8 cellular contexts compared by ENCODE assay signal in genomic region chr15:92809064-92809879, GRCh38.
A peak's percentile ranks its signal among the peaks of the same experiment; 100 is the strongest.
DNase-seq lines count a peak whose midpoint lies in the region; ATAC-seq, FAIRE-seq and TF ChIP-seq lines count a peak whose summit lies in the region.

No MANE protein-coding gene starts in this region.

- peak; percentile 92 for TF ChIP-seq POLR2A in GM12892 (IDR thresholded peaks at IDR 0.05; ENCODE audit: low read depth, low read length)

- H3K36me3 ChIP-seq in heart right ventricle (no peaks in the 10 kb centered on the region), upper lobe of right lung (no peaks in the 10 kb centered on the region)

- DNase-seq in GM12892 (ENCODE audit: insufficient read length), result peak; percentile 93
- peak; percentile 99 for DNase-seq in NCI-H1417 treated with DMSO at 0.1 percent for 48 hours (lab: John Stamatoyannopoulos, UW)
- DNase-seq in SW 1271 (lab: John Stamatoyannopoulos, UW), result peak; percentile 88 to 98
- peak; percentile 98 to 100 for DNase-seq in heart right ventricle
- DNase-seq in posterior vena cava (ENCODE audit: low spot score), result peak; percentile 100
- peak; percentile 100 for DNase-seq in upper lobe of right lung

- peaks cover 0 to 65% (median 28%) of the 10 kb centered on the region in 9 donors for H3K4me1 ChIP-seq in heart right ventricle
- H3K4me1 ChIP-seq in upper lobe of right lung, result peaks cover 44% of the 10 kb centered on the region

- intact Hi-C loops in heart right ventricle (cut with DNase I), result loop anchor here in 8 of 10 donors (1.0 to 10.0 kb wide), 15 partner anchors 11 to 206 kb away; partner anchors contain the start of gene CHD2 (in 3 of the 8)
- intact Hi-C loops in posterior vena cava (cut with DNase I), result loop anchor here (5.0 to 10.0 kb wide), 4 partner anchors 73 to 216 kb away; partner anchors contain the start of gene CHD2 (in 2 of the 2)
- intact Hi-C loops in upper lobe of right lung (cut with DNase I), result loop anchor here (10.0 kb wide), 1 partner anchor 106 kb away; no protein-coding TSS in a partner anchor

- peaks cover 0 to 3% (median 0%) of the 10 kb centered on the region in 11 donors for H3K9me3 ChIP-seq in heart right ventricle
- H3K9me3 ChIP-seq in upper lobe of right lung, result no peaks in the 10 kb centered on the region

- H3K4me3 ChIP-seq in heart right ventricle, result peak overlapping the region; percentile 36 to 73 (median 61)
- H3K4me3 ChIP-seq in upper lobe of right lung, result peak overlapping the region; percentile 65

- TF ChIP-seq CTCF in heart right ventricle (IDR thresholded peaks at IDR 0.05) (peak; percentile 93 to 100 (median 99)), upper lobe of right lung (IDR thresholded peaks at IDR 0.05) (peak; percentile 99)

- peak overlapping the region; percentile 88 for H3K27ac ChIP-seq in adipose tissue (ENCODE audit: low read depth, low read length)
- H3K27ac ChIP-seq in heart right ventricle, result peak overlapping the region; percentile 96 to 99 (median 97)
- H3K27ac ChIP-seq in upper lobe of right lung, result peak overlapping the region; percentile 99

- WGBS in adipose tissue, 3 donors, result 0% methylated on average over 79 to 80 of the region's 80 CpGs
- WGBS in heart right ventricle, 2 donors, result 0% methylated on average over 80 of the region's 80 CpGs

- H3K27me3 ChIP-seq in heart right ventricle (no peaks in the 10 kb centered on the region), upper lobe of right lung (no peaks in the 10 kb centered on the region)

- ATAC-seq in HG02840 (IDR thresholded peaks at IDR 0.05; ENCODE audit: low FRiP score, unreplicated experiment) (peak; percentile 88), heart right ventricle (peak; percentile 90 to 96 (median 92)), upper lobe of right lung (peak; percentile 93)

- peak; percentile 93 for FAIRE-seq in GM12892 (lab: Jason Lieb, UNC)

Comparison
In these comparisons a context has a peak if more than half of its experiments do, and no peak if none do; other contexts are left out.
1. Peak in every context shown above with its lines: DNase-seq, ATAC-seq, H3K4me3 ChIP-seq and H3K27ac ChIP-seq.